ENCODE assay signal across 8 cellular contexts in genomic region chr1:88983791-88984552, GRCh38. TPM values are rescaled to one million over a fixed set of nuclear protein-coding genes. Genes with fewer than 3 reads are reported as not detected.
A peak's percentile ranks its signal among the peaks of the same experiment; 100 is the strongest.
DNase-seq lines count a peak whose midpoint lies in the region; ATAC-seq and TF ChIP-seq lines count a peak whose summit lies in the region.

No MANE protein-coding gene starts in this region.

- no peak for ATAC-seq in HCT116
- ATAC-seq in GM18498 (IDR thresholded peaks at IDR 0.05; ENCODE audit: unreplicated experiment) = no peak

- no peaks in the 10 kb centered on the region for H3K27me3 ChIP-seq in HCT116 (ENCODE audit: insufficient read depth, low read length)

- RAD21 ChIA-PET in HCT116 (lab: Charles Lee; ENCODE audit: low non-redundant PET in 1 of 2, low total read pairs in 2 of 2, uncharacterized antibody in 2 of 2, unreplicated experiment in 2 of 2) = interaction anchor here in 1 of 2 experiments (1.6 kb wide), 1 partner anchor 374 kb away, joined by 3 read pairs; no protein-coding TSS in a partner anchor

- peaks cover 79% of the 10 kb centered on the region for H3K4me1 Mint-ChIP-seq in activated naive CD8-positive, alpha-beta T cell (ENCODE audit: low read depth)
- H3K4me1 Mint-ChIP-seq in glutamatergic neuron (ENCODE audit: low read depth, unreplicated experiment) = no peaks in the 10 kb centered on the region

- peak overlapping the region; percentile 77 for H3K4me2 ChIP-seq in HCT116 (ENCODE audit: low read length)

- peak; percentile 65 for TF ChIP-seq RAD21 in HCT116 (IDR thresholded peaks at IDR 0.05; ENCODE audit: low read depth)

- H3K36me3 Mint-ChIP-seq in activated naive CD8-positive, alpha-beta T cell = peaks cover 12% of the 10 kb centered on the region
- peaks cover 8% of the 10 kb centered on the region for H3K36me3 Mint-ChIP-seq in glutamatergic neuron (ENCODE audit: unreplicated experiment)

- DNase-seq in DMS53 treated with DMSO at 0.1 percent for 48 hours (lab: John Stamatoyannopoulos, UW; ENCODE audit: unreplicated experiment) = peak; percentile 81
- DNase-seq in HCT116 (ENCODE audit: low read depth, low spot score) = peak; percentile 23
- peak; percentile 43 for DNase-seq in NCI-H748 (lab: John Stamatoyannopoulos, UW; ENCODE audit: unreplicated experiment)
- no peak for DNase-seq in glutamatergic neuron
- DNase-seq in retina = peak; percentile 20
- DNase-seq in islet precursor cell = no peak

- CTCF ChIA-PET in HCT116 (lab: Charles Lee) = interaction anchor here (1.2 to 2.5 kb wide), 7 partner anchors 10 to 500 kb away, joined by 3 to 11 read pairs (median 4); no protein-coding TSS in a partner anchor

- no peaks in the 10 kb centered on the region for H3K9me3 Mint-ChIP-seq in activated naive CD8-positive, alpha-beta T cell (ENCODE audit: low read depth)
- H3K9me3 Mint-ChIP-seq in glutamatergic neuron (ENCODE audit: unreplicated experiment) = no peaks in the 10 kb centered on the region

- H3K9ac ChIP-seq in HCT116 (ENCODE audit: low read length) = no peak overlapping the region

- peak; percentile 31 to 71 (median 54); a peak in 5 of 6 replicates for TF ChIP-seq CTCF in HCT116 (IDR thresholded peaks at IDR 0.05 in 2 of 3, conservative IDR thresholded peaks at IDR 0.05 in 1 of 3; ENCODE audit: borderline replicate concordance in 1 of 3, insufficient read depth in 1 of 3, low read depth in 2 of 3, low read length in 2 of 3)
- peak; percentile 79 for TF ChIP-seq CTCF in glutamatergic neuron (IDR thresholded peaks at IDR 0.05; ENCODE audit: partially characterized antibody, unreplicated experiment)

- H3K9me2 ChIP-seq in HCT116 (ENCODE audit: insufficient read depth) = no peaks in the 10 kb centered on the region

- H3K27ac Mint-ChIP-seq in activated naive CD8-positive, alpha-beta T cell = peak overlapping the region; percentile 24
- no peak overlapping the region for H3K27ac Mint-ChIP-seq in glutamatergic neuron (ENCODE audit: unreplicated experiment)

- peak overlapping the region; percentile 4 for H3K4me3 Mint-ChIP-seq in activated naive CD8-positive, alpha-beta T cell
- no peak overlapping the region for H3K4me3 Mint-ChIP-seq in glutamatergic neuron (ENCODE audit: unreplicated experiment)

- H3K36me3 ChIP-seq in HCT116 (ENCODE audit: control insufficient read depth in 1 of 2, insufficient read depth in 2 of 2, low read length in 2 of 2) = peaks cover 2 to 14% of the 10 kb centered on the region in 2 experiments; a peak in 3 of 4 replicates

- peaks cover 86% of the 10 kb centered on the region for H3K79me2 ChIP-seq in HCT116 (ENCODE audit: insufficient read depth, low read length)

- peaks cover 4% of the 10 kb centered on the region; the same call in 1 of the 2 replicates for H4K20me1 ChIP-seq in HCT116 (ENCODE audit: insufficient read depth)

- H3K4me1 ChIP-seq in HCT116 (ENCODE audit: control insufficient read depth in 1 of 2, insufficient read depth in 2 of 2, low read length in 2 of 2) = peaks cover 25 to 35% of the 10 kb centered on the region in 2 experiments

- no peak overlapping the region for H3K4me3 ChIP-seq in HCT116 (replicated peaks in 1 of 2; ENCODE audit: low read depth in 1 of 2, low read length in 2 of 2)

- no peaks in the 10 kb centered on the region for H3K27me3 Mint-ChIP-seq in activated naive CD8-positive, alpha-beta T cell
- H3K27me3 Mint-ChIP-seq in glutamatergic neuron (ENCODE audit: unreplicated experiment) = no peaks in the 10 kb centered on the region

- BruUV-seq in HCT116 (replicated peaks; lab: Mats Ljungman, UMichigan) = no TSS peak

- H3K27ac ChIP-seq in HCT116 (ENCODE audit: low read depth, low read length) = peak overlapping the region; percentile 45; the same call in 1 of the 2 replicates

- POLR2A ChIA-PET in HCT116 (lab: Charles Lee) = interaction anchor here (1.2 kb wide), 1 partner anchor 92 kb away, joined by 6 read pairs; no protein-coding TSS in a partner anchor

- H3K9me3 ChIP-seq in HCT116 (ENCODE audit: control insufficient read depth in 1 of 2, insufficient read depth in 1 of 2, low read depth in 1 of 2, low read length in 2 of 2) = no peaks in the 10 kb centered on the region

- no peak for TF ChIP-seq POLR2A in HCT116 (IDR thresholded peaks at IDR 0.05; ENCODE audit: borderline replicate concordance, extremely low read depth, insufficient read depth, insufficient read length)

- intact Hi-C loops in HCT116 (cut with micrococcal nuclease) = loop anchor here (5.0 kb wide), 1 partner anchor 247 kb away; no protein-coding TSS in a partner anchor

- H2AFZ ChIP-seq in HCT116 (ENCODE audit: low read depth, low read length, poor library complexity, severe bottlenecking) = no peak overlapping the region

TF ChIP-seq in HCT116, 20 proteins besides CTCF, POLR2A, EP300 and RAD21:
- TF ChIP-seq EGR1 (IDR thresholded peaks at IDR 0.05; ENCODE audit: low read depth) (no peak), ZNF274 (IDR thresholded peaks at IDR 0.05; ENCODE audit: low read depth, low read length) (no peak), CBX3 (IDR thresholded peaks at IDR 0.05; ENCODE audit: low read depth) (no peak), EZH2phosphoT487 (IDR thresholded peaks at IDR 0.05; ENCODE audit: borderline replicate concordance) (no peak), ZBTB33 (IDR thresholded peaks at IDR 0.05; ENCODE audit: extremely low read depth, insufficient replicate concordance, low read length) (no peak), EZH2 (IDR thresholded peaks at IDR 0.05) (no peak), SRF (IDR thresholded peaks at IDR 0.05; ENCODE audit: low read depth) (no peak), JUND (IDR thresholded peaks at IDR 0.05) (no peak), CEBPB (IDR thresholded peaks at IDR 0.05; ENCODE audit: low read depth) (no peak), REST (IDR thresholded peaks at IDR 0.05; ENCODE audit: low read depth) (no peak), TCF7L2 (IDR thresholded peaks at IDR 0.05; ENCODE audit: borderline replicate concordance, extremely low read depth, insufficient read depth, insufficient read length) (no peak), SP1 (IDR thresholded peaks at IDR 0.05; ENCODE audit: low read depth) (no peak), POLR2AphosphoS5 (IDR thresholded peaks at IDR 0.05; ENCODE audit: low read depth, low read length) (no peak), FOSL1 (IDR thresholded peaks at IDR 0.05; ENCODE audit: low read depth) (no peak), YY1 (IDR thresholded peaks at IDR 0.05; ENCODE audit: extremely low read depth, insufficient replicate concordance, low read depth, low read length) (no peak), ATF3 (IDR thresholded peaks at IDR 0.05) (no peak), ZFX (IDR thresholded peaks at IDR 0.05) (no peak), MAX (IDR thresholded peaks at IDR 0.05) (no peak)

RNA-seq across cellular contexts. Expression of gene KYAT3, which starts 8.5 kb away (rescaled TPM):
- total RNA-seq in HCT116 (2021; ENCODE audit: unreplicated experiment) (23.4 TPM), glutamatergic neuron (ENCODE audit: unreplicated experiment) (25.0 TPM)
- polyA plus RNA-seq in HCT116 (2012) = 13.0 and 18.6 TPM in 2 replicates

RNA-seq across cellular contexts. Expression of gene RBMXL1, which starts 8.5 kb away (rescaled TPM):
- 14.5 TPM for total RNA-seq in HCT116 (2021; ENCODE audit: unreplicated experiment)
- polyA plus RNA-seq in HCT116 (2012) = 3.8 and 7.6 TPM in 2 replicates
- 12.7 TPM for total RNA-seq in glutamatergic neuron (ENCODE audit: unreplicated experiment)

RNA-seq across cellular contexts. Expression of gene GBP3, which starts 38.7 kb away (rescaled TPM):
- 1.2 TPM for total RNA-seq in HCT116 (2021; ENCODE audit: unreplicated experiment)
- polyA plus RNA-seq in HCT116 (2012) = 0.44 and 0.85 TPM in 2 replicates
- not detected for total RNA-seq in glutamatergic neuron (ENCODE audit: unreplicated experiment)

Comparison
In these comparisons a context has a peak if more than half of its experiments do, and no peak if none do; other contexts are left out.
1. DNase-seq: peak in DMS53 treated with DMSO at 0.1 percent for 48 hours (single experiment), HCT116 (single experiment), NCI-H748 (single experiment) and retina (single experiment); none in glutamatergic neuron (single experiment) and islet precursor cell (single experiment).